In the genomic region with DNA sequence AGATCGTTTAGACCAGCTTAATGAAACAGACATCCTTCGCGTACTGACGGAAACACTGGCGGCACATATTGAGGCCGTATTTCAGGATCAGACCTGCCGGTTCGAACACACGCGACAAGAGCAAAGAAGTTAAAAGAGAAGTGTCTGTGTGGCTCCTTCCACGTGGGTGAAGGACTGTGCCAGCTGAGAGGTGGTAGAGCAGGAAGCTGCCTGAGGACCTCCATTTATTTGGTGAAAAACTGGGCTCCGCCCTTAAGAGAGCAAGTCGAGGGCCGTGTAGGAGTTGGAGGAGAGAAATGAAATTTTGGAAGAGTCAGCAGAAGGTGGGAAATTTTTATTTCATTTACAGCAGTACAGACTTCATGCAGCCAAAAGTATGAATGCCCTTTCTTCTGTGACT, we compare ENCODE assay signal across 22 cellular contexts. TPM values are rescaled to one million over a fixed set of nuclear protein-coding genes. Genes with fewer than 3 reads are reported as not detected.
DNase-seq lines count a peak whose midpoint lies in the region; ATAC-seq and TF ChIP-seq lines count a peak whose summit lies in the region.
"Had no signal": no experiment of that assay in that cellular context is flagged by ENCODE, and none has a peak within 500 bp of the region (broad histone marks: within the 10 kb centered on the region; RNA-seq: fewer than 3 reads in every experiment).

No MANE protein-coding gene starts in this region.

- H3K27ac ChIP-seq in GM23248 = no peak overlapping the region
- no peak overlapping the region for H3K27ac ChIP-seq in PC-9
- H3K27ac ChIP-seq in gastroesophageal sphincter = peak overlapping the region; percentile 67 to 82 (median 69)
- peak overlapping the region; percentile 73 to 89 (median 76) for H3K27ac ChIP-seq in sigmoid colon
- H3K27ac ChIP-seq: breast epithelium, heart right ventricle, prostate gland, SJCRH30 had no signal

- H4K20me1 ChIP-seq in GM23248 (ENCODE audit: insufficient read depth) (no peaks in the 10 kb centered on the region), PC-9 (ENCODE audit: insufficient read depth) (no peaks in the 10 kb centered on the region)

- POLR2A ChIA-PET in PC-9 (lab: Charles Lee; ENCODE audit: unreplicated experiment) = interaction anchor here (0.8 kb wide), 1 partner anchor 77 kb away, joined by 3 read pairs; no protein-coding TSS in a partner anchor

- H3K27me3 Mint-ChIP-seq in activated T-helper 1 cell treated with anti-CD3 and anti-CD28 coated beads, Interleukin-12 subunit alpha, Interleukin-12 subunit beta, Interleukin-2, Interleukin-4 antibody, amounts not matched to agents 30 ng/mL and 10 ng/mL and 1 ng/mL, durations not matched to agents 14 hours and 24 hours and 36 hours (ENCODE audit: insufficient read depth) = peaks cover 15% of the 10 kb centered on the region

- no peaks in the 10 kb centered on the region for H3K27me3 ChIP-seq in GM23248 (replicated peaks; ENCODE audit: insufficient read depth)
- H3K27me3 ChIP-seq in PC-9 (ENCODE audit: insufficient read depth, low read depth) = no peaks in the 10 kb centered on the region
- no peaks in the 10 kb centered on the region for H3K27me3 ChIP-seq in gastroesophageal sphincter
- H3K27me3 ChIP-seq in sigmoid colon = no peaks in the 10 kb centered on the region
- peaks cover 16% of the 10 kb centered on the region for H3K27me3 ChIP-seq in BE2C
- H3K27me3 ChIP-seq: breast epithelium, heart right ventricle had no signal

- no peak overlapping the region for H3K4me3 ChIP-seq in GM23248
- 0 out of 2 replicates have a peak overlapping the region, but pooled peaks have one; percentile 8 for H3K4me3 ChIP-seq in PC-9
- peak overlapping the region in 1 of 2 donors; percentile 27 for H3K4me3 ChIP-seq in gastroesophageal sphincter
- peak overlapping the region in 2 of 4 donors; percentile 6 to 30 for H3K4me3 ChIP-seq in sigmoid colon
- H3K4me3 ChIP-seq in BE2C (ENCODE audit: low read depth, low read length) = no peak overlapping the region
- H3K4me3 ChIP-seq: breast epithelium, GM12878, heart right ventricle, prostate gland, SJCRH30 had no signal

- H3K4me1 ChIP-seq in GM23248 (ENCODE audit: insufficient read depth) = peaks cover 30% of the 10 kb centered on the region
- H3K4me1 ChIP-seq in PC-9 (replicated peaks; ENCODE audit: insufficient read depth) = peaks cover 29% of the 10 kb centered on the region
- H3K4me1 ChIP-seq in gastroesophageal sphincter = peaks cover 0 to 39% (median 0%) of the 10 kb centered on the region in 3 donors
- peaks cover 0 to 25% (median 19%) of the 10 kb centered on the region in 4 donors for H3K4me1 ChIP-seq in sigmoid colon
- H3K4me1 ChIP-seq in BE2C = no peaks in the 10 kb centered on the region
- H3K4me1 ChIP-seq: breast epithelium, heart right ventricle, prostate gland, SJCRH30 had no signal

- H3K9me2 ChIP-seq in GM23248 (ENCODE audit: insufficient read depth) (no peaks in the 10 kb centered on the region), PC-9 (ENCODE audit: insufficient read depth) (no peaks in the 10 kb centered on the region)

- H2AFZ ChIP-seq in GM23248 (peak overlapping the region; percentile 26), PC-9 (0 out of 2 replicates have a peak overlapping the region, but pooled peaks have one; percentile 23)

- H3K9me3 ChIP-seq in GM23248 (ENCODE audit: low read depth) (no peaks in the 10 kb centered on the region), PC-9 (ENCODE audit: insufficient read depth, low read depth) (peaks cover 4% of the 10 kb centered on the region; the same call in 1 of the 2 replicates), gastroesophageal sphincter (no peaks in the 10 kb centered on the region), sigmoid colon (no peaks in the 10 kb centered on the region), BE2C (no peaks in the 10 kb centered on the region)
- H3K9me3 ChIP-seq: breast epithelium, heart right ventricle, prostate gland, SJCRH30 had no signal

- WGBS in GM23248 (ENCODE audit: low coverage in 1 of 2, low lambda C conversion rate in 2 of 2, missing lambda C conversion rate in 2 of 2), 2 experiments = 73 to 74% methylated on average over 14 of the region's 14 CpGs
- WGBS in gastroesophageal sphincter (ENCODE audit: low coverage in 1 of 2), 2 donors = 42 to 78% methylated on average over 14 of the region's 14 CpGs
- WGBS in sigmoid colon, 2 donors = 78 to 81% methylated on average over 14 of the region's 14 CpGs

- TF ChIP-seq CTCF in PC-9 (conservative IDR thresholded peaks at IDR 0.05) = no peak
- no peak for TF ChIP-seq CTCF in gastroesophageal sphincter (IDR thresholded peaks at IDR 0.05)
- no peak for TF ChIP-seq CTCF in sigmoid colon (IDR thresholded peaks at IDR 0.05)
- TF ChIP-seq CTCF in BE2C (IDR thresholded peaks at IDR 0.05; ENCODE audit: low read depth, low read length) = no peak

- DNase-seq in GM23248 (no peak), PC-9 (peak in 1 of 2 experiments; percentile 38), sigmoid colon (no peak), BE2C (no peak), DMS114 treated with DMSO at 0.1 percent for 48 hours (lab: John Stamatoyannopoulos, UW; ENCODE audit: unreplicated experiment) (no peak), NCI-H2107 (lab: John Stamatoyannopoulos, UW) (no peak)
- DNase-seq in activated T-helper 1 cell treated with anti-CD3 and anti-CD28 coated beads, Interleukin-12 subunit alpha, Interleukin-12 subunit beta, Interleukin-2, Interleukin-4 antibody, amounts not matched to agents 30 ng/mL and 10 ng/mL and 1 ng/mL, durations not matched to agents 14 hours and 24 hours and 36 hours (ENCODE audit: low spot score) = no peak
- DNase-seq: activated CD4-positive, CD25-positive, alpha-beta regulatory T cell treated with anti-CD3 and anti-CD28 coated beads, Interleukin-2, amount 50 U/mL, for 72 hours; GDM1; heart right ventricle; NCI-H187 treated with DMSO at 0.1 percent for 48 hours; NCI-H524 treated with DMSO at 0.1 percent for 48 hours; SJCRH30; stimulated activated CD4-positive, alpha-beta T cell treated with anti-CD3 and anti-CD28 coated beads, Interleukin-4, amount 100 ng/mL, for 4 hours; T1000 had no signal

- peaks cover 12% of the 10 kb centered on the region for H3K9me3 Mint-ChIP-seq in activated T-helper 1 cell treated with anti-CD3 and anti-CD28 coated beads, Interleukin-12 subunit alpha, Interleukin-12 subunit beta, Interleukin-2, Interleukin-4 antibody, amounts not matched to agents 30 ng/mL and 10 ng/mL and 1 ng/mL, durations not matched to agents 14 hours and 24 hours and 36 hours

- no peak for ATAC-seq in gastroesophageal sphincter
- ATAC-seq: activated T-helper 17 cell treated with anti-CD3 and anti-CD28 coated beads, Interleukin-2, amount 50 U/mL, for 72 hours; GM12878; heart right ventricle; natural killer cell treated with Interleukin-12 subunit alpha and Interleukin-12 subunit beta and Interleukin-15 and Interleukin-18, amount 100 ng/mL, for 72 hours had no signal

- TF ChIP-seq EP300 in gastroesophageal sphincter (IDR thresholded peaks at IDR 0.05) = no peak
- no peak for TF ChIP-seq EP300 in sigmoid colon (IDR thresholded peaks at IDR 0.05)

- CTCF ChIA-PET in PC-9 (lab: Charles Lee) = interaction anchor here (0.6 to 1.0 kb wide), 3 partner anchors 23 to 35 kb away, joined by 3 to 8 read pairs (median 4); no protein-coding TSS in a partner anchor

- no peak overlapping the region for H3K27ac Mint-ChIP-seq in activated T-helper 1 cell treated with anti-CD3 and anti-CD28 coated beads, Interleukin-12 subunit alpha, Interleukin-12 subunit beta, Interleukin-2, Interleukin-4 antibody, amounts not matched to agents 30 ng/mL and 10 ng/mL and 1 ng/mL, durations not matched to agents 14 hours and 24 hours and 36 hours
- H3K27ac Mint-ChIP-seq: activated T-helper 17 cell treated with anti-CD3 and anti-CD28 coated beads, Interleukin-2, amount 50 U/mL, for 72 hours; natural killer cell treated with Interleukin-12 subunit alpha and Interleukin-12 subunit beta and Interleukin-15 and Interleukin-18, amount 100 ng/mL, for 72 hours had no signal

- no peaks in the 10 kb centered on the region for H3K36me3 ChIP-seq in GM23248 (ENCODE audit: low read depth)
- no peaks in the 10 kb centered on the region for H3K36me3 ChIP-seq in PC-9 (ENCODE audit: low read depth)
- H3K36me3 ChIP-seq in gastroesophageal sphincter = no peaks in the 10 kb centered on the region
- H3K36me3 ChIP-seq in sigmoid colon = no peaks in the 10 kb centered on the region
- H3K36me3 ChIP-seq in BE2C = no peaks in the 10 kb centered on the region
- H3K36me3 ChIP-seq: breast epithelium, heart right ventricle, prostate gland, SJCRH30 had no signal

- H3K9ac ChIP-seq in GM23248 = no peak overlapping the region

- H3F3A ChIP-seq in GM23248 (ENCODE audit: insufficient read depth) (no peaks in the 10 kb centered on the region; the same call in 1 of the 2 replicates), PC-9 (ENCODE audit: insufficient read depth, low read depth) (no peaks in the 10 kb centered on the region)

- H3K4me2 ChIP-seq in GM23248 (ENCODE audit: unreplicated experiment) (peak overlapping the region; percentile 72), PC-9 (peak overlapping the region; percentile 66)

- H3K79me2 ChIP-seq in GM23248 (ENCODE audit: insufficient read depth) (no peaks in the 10 kb centered on the region), PC-9 (ENCODE audit: low read depth) (no peaks in the 10 kb centered on the region)

- in situ Hi-C loops in GM23248 (cut with MboI) = no loop called here

- H3K4me3 Mint-ChIP-seq in activated T-helper 1 cell treated with anti-CD3 and anti-CD28 coated beads, Interleukin-12 subunit alpha, Interleukin-12 subunit beta, Interleukin-2, Interleukin-4 antibody, amounts not matched to agents 30 ng/mL and 10 ng/mL and 1 ng/mL, durations not matched to agents 14 hours and 24 hours and 36 hours = no peak overlapping the region
- H3K4me3 Mint-ChIP-seq: activated T-helper 17 cell treated with anti-CD3 and anti-CD28 coated beads, Interleukin-2, amount 50 U/mL, for 72 hours; natural killer cell treated with Interleukin-12 subunit alpha and Interleukin-12 subunit beta and Interleukin-15 and Interleukin-18, amount 100 ng/mL, for 72 hours had no signal

- TF ChIP-seq POLR2A in gastroesophageal sphincter (IDR thresholded peaks at IDR 0.05) (no peak), sigmoid colon (IDR thresholded peaks at IDR 0.05) (no peak)

- intact Hi-C loops in PC-9 (cut with micrococcal nuclease; ENCODE audit: unreplicated experiment) (loop anchor here (5.0 kb wide), 3 partner anchors 35 to 80 kb away; no protein-coding TSS in a partner anchor), sigmoid colon (cut with DNase I) (no loop called here)
- intact Hi-C loops in activated T-helper 1 cell treated with anti-CD3 and anti-CD28 coated beads, Interleukin-12 subunit alpha, Interleukin-12 subunit beta, Interleukin-2, Interleukin-4 antibody, amounts not matched to agents 30 ng/mL and 10 ng/mL and 1 ng/mL, durations not matched to agents 14 hours and 24 hours and 36 hours (cut with micrococcal nuclease) = no loop called here

- no TSS peak for BruUV-seq in PC-9 (replicated peaks; lab: Mats Ljungman, UMichigan)

- H3K4me1 Mint-ChIP-seq in activated T-helper 1 cell treated with anti-CD3 and anti-CD28 coated beads, Interleukin-12 subunit alpha, Interleukin-12 subunit beta, Interleukin-2, Interleukin-4 antibody, amounts not matched to agents 30 ng/mL and 10 ng/mL and 1 ng/mL, durations not matched to agents 14 hours and 24 hours and 36 hours (ENCODE audit: low read depth) = peaks cover 8% of the 10 kb centered on the region

- peaks cover 8% of the 10 kb centered on the region for H3K36me3 Mint-ChIP-seq in activated T-helper 1 cell treated with anti-CD3 and anti-CD28 coated beads, Interleukin-12 subunit alpha, Interleukin-12 subunit beta, Interleukin-2, Interleukin-4 antibody, amounts not matched to agents 30 ng/mL and 10 ng/mL and 1 ng/mL, durations not matched to agents 14 hours and 24 hours and 36 hours (ENCODE audit: low read depth)
- H3K36me3 Mint-ChIP-seq: natural killer cell treated with Interleukin-12 subunit alpha and Interleukin-12 subunit beta and Interleukin-15 and Interleukin-18, amount 100 ng/mL, for 72 hours had no signal

RNA-seq across cellular contexts. Expression of gene ADORA3, which starts 38.8 kb away (rescaled TPM):
- not detected in 2 replicates for total RNA-seq in GM23248 (2014; rRNA removed; shearing (Covaris generic))
- not detected in 2 replicates for polyA plus RNA-seq in GM23248 (2016; fragmentation: Nextera tagmentation; extraction: Ambion mirVana)
- not detected in 2 replicates for total RNA-seq in PC-9 (2021)
- 10 to 100 TPM in 2 of 4 donors, 1 to 10 TPM in 2; 3.4 to 13.7 (median 7.8) TPM for total RNA-seq in gastroesophageal sphincter
- total RNA-seq in sigmoid colon = 10 to 100 TPM in 2 of 4 donors, 1 to 10 TPM in 2; 3.0 to 12.8 (median 10.4) TPM
- polyA plus RNA-seq in sigmoid colon = 10 to 100 TPM in 1 of 3 donors, 1 to 10 TPM in 2; 3.0 to 20.6 (median 5.4) TPM
- total RNA-seq in activated T-helper 1 cell treated with anti-CD3 and anti-CD28 coated beads, Interleukin-12 subunit alpha, Interleukin-12 subunit beta, Interleukin-2, Interleukin-4 antibody, amounts not matched to agents 30 ng/mL and 10 ng/mL and 1 ng/mL, durations not matched to agents 14 hours and 24 hours and 36 hours = 0.10 and 0.20 TPM in 2 replicates
- not detected for polyA plus RNA-seq in BE2C (2012; ENCODE audit: insufficient read depth, insufficient read length, low read depth)
- total RNA-seq: activated T-helper 17 cell treated with anti-CD3 and anti-CD28 coated beads, Interleukin-2, amount 50 U/mL, for 72 hours; natural killer cell treated with Interleukin-12 subunit alpha and Interleukin-12 subunit beta and Interleukin-15 and Interleukin-18, amount 100 ng/mL, for 72 hours; SJCRH30 had no signal

RNA-seq across cellular contexts. Expression of gene TMIGD3, which starts 38.8 kb away (rescaled TPM):
- total RNA-seq in GM23248 (2014; rRNA removed; shearing (Covaris generic)) = not detected in 2 replicates
- not detected in 2 replicates for polyA plus RNA-seq in GM23248 (2016; fragmentation: Nextera tagmentation; extraction: Ambion mirVana)
- not detected in 2 replicates for total RNA-seq in PC-9 (2021)
- 10 to 100 TPM in 1 of 4 donors, 1 to 10 TPM in 1, under 1 TPM in 1, not detected in 1; 0.85 to 14.1 (median 3.2) TPM for total RNA-seq in gastroesophageal sphincter
- total RNA-seq in sigmoid colon = 1 to 10 TPM; 1.9 to 7.5 (median 5.1) TPM
- polyA plus RNA-seq in sigmoid colon = 10 to 100 TPM in 1 of 3 donors, 1 to 10 TPM in 2; 3.4 to 29.8 (median 6.6) TPM
- total RNA-seq in activated T-helper 1 cell treated with anti-CD3 and anti-CD28 coated beads, Interleukin-12 subunit alpha, Interleukin-12 subunit beta, Interleukin-2, Interleukin-4 antibody, amounts not matched to agents 30 ng/mL and 10 ng/mL and 1 ng/mL, durations not matched to agents 14 hours and 24 hours and 36 hours = not detected in 2 replicates
- polyA plus RNA-seq in BE2C (2012; ENCODE audit: insufficient read depth, insufficient read length, low read depth) = not detected
- total RNA-seq: dermis microvascular lymphatic vessel endothelial cell; natural killer cell treated with Interleukin-12 subunit alpha and Interleukin-12 subunit beta and Interleukin-15 and Interleukin-18, amount 100 ng/mL, for 72 hours; SJCRH30 had no signal
- polyA plus RNA-seq: GM12878 had no signal

Comparison
In these comparisons a context has a peak if more than half of its experiments do, and no peak if none do; other contexts are left out.
1. H3K27ac ChIP-seq: peak in gastroesophageal sphincter (4 of 4) and sigmoid colon (4 of 4); none in GM23248 (single experiment) and PC-9 (single experiment).